Comparison of ENCODE assay signal across 13 cellular contexts in genomic region chr17:33501185-33501584, GRCh38.
DNase-seq lines count a peak whose midpoint lies in the region; ATAC-seq and TF ChIP-seq lines count a peak whose summit lies in the region.
"Had no signal": no experiment of that assay in that cellular context is flagged by ENCODE, and none has a peak within 500 bp of the region (broad histone marks: within the 10 kb centered on the region; RNA-seq: fewer than 3 reads in every experiment).

No MANE protein-coding gene starts in this region.

- no peak overlapping the region for H4K91ac ChIP-seq in mesenchymal stem cell (ENCODE audit: low read length)

- no peak overlapping the region for H2BK120ac ChIP-seq in mesenchymal stem cell (ENCODE audit: low read depth, low read length)

- no peak for ATAC-seq in HG03457 (IDR thresholded peaks at IDR 0.05; ENCODE audit: unreplicated experiment)
- ATAC-seq: CD8-positive, alpha-beta T cell had no signal

- H3K36me3 ChIP-seq in BE2C: no peaks in the 10 kb centered on the region
- H3K36me3 ChIP-seq in WERI-Rb-1: no peaks in the 10 kb centered on the region
- no peaks in the 10 kb centered on the region for H3K36me3 ChIP-seq in mesenchymal stem cell (ENCODE audit: control insufficient read depth in 1 of 2, insufficient read depth in 2 of 2, low read depth in 1 of 2, low read length in 2 of 2)
- H3K36me3 ChIP-seq in adrenal gland (replicated peaks in 1 of 2): no peaks in the 10 kb centered on the region

- DNase-seq in BE2C (no peak), LNCaP clone FGC (ENCODE audit: low read depth) (no peak), WERI-Rb-1 (no peak), mesenchymal stem cell (no peak), KBM-7 (no peak), adrenal gland (no peak), occipital lobe (lab: John Stamatoyannopoulos, UW) (no peak)
- DNase-seq: CD8-positive, alpha-beta T cell; COR-L47; DMS153; DMS79 treated with DMSO at 0.1 percent for 48 hours; EL had no signal

- peaks cover 9% of the 10 kb centered on the region for H3K4me1 ChIP-seq in BE2C
- no peaks in the 10 kb centered on the region for H3K4me1 ChIP-seq in mesenchymal stem cell (ENCODE audit: control insufficient read depth, insufficient read depth, low read depth, low read length)
- no peaks in the 10 kb centered on the region for H3K4me1 ChIP-seq in adrenal gland (replicated peaks in 1 of 2)

- H2BK5ac ChIP-seq in mesenchymal stem cell (ENCODE audit: low read depth, low read length, poor library complexity, severe bottlenecking): no peak overlapping the region

- no peak overlapping the region for H4K8ac ChIP-seq in mesenchymal stem cell (ENCODE audit: low read length)

- no peak overlapping the region for H3K14ac ChIP-seq in mesenchymal stem cell (ENCODE audit: low read length in 2 of 2)

- H3K4me3 ChIP-seq in BE2C (ENCODE audit: low read depth, low read length): no peak overlapping the region
- H3K4me3 ChIP-seq in LNCaP clone FGC (ENCODE audit: low read depth, low read length): no peak overlapping the region
- no peak overlapping the region for H3K4me3 ChIP-seq in WERI-Rb-1 (ENCODE audit: low read depth, low read length)
- H3K4me3 ChIP-seq in mesenchymal stem cell (ENCODE audit: insufficient read depth in 1 of 2, low read depth in 1 of 2, low read length in 2 of 2): no peak overlapping the region
- no peak overlapping the region for H3K4me3 ChIP-seq in adrenal gland

- no peak overlapping the region for H2AK5ac ChIP-seq in mesenchymal stem cell (ENCODE audit: low read length, severe bottlenecking)

- no peak overlapping the region for H3K18ac ChIP-seq in mesenchymal stem cell (ENCODE audit: low read depth in 1 of 2, low read length in 2 of 2)

- no peak overlapping the region for H2AFZ ChIP-seq in mesenchymal stem cell (ENCODE audit: low read depth, low read length)

- H3K9ac ChIP-seq in mesenchymal stem cell (ENCODE audit: low read length): no peak overlapping the region

- H3K27ac ChIP-seq in WERI-Rb-1 (no peak overlapping the region), mesenchymal stem cell (ENCODE audit: low read length, poor library complexity, severe bottlenecking) (no peak overlapping the region), adrenal gland (no peak overlapping the region)

- peak overlapping the region; percentile 2 to 15 for H2BK12ac ChIP-seq in mesenchymal stem cell (ENCODE audit: low read length in 2 of 2)

- no peak overlapping the region for H3K4me2 ChIP-seq in mesenchymal stem cell (ENCODE audit: low read length, poor library complexity, severe bottlenecking)

- no peaks in the 10 kb centered on the region for H3K9me3 ChIP-seq in BE2C
- no peaks in the 10 kb centered on the region for H3K9me3 ChIP-seq in WERI-Rb-1 (ENCODE audit: severe bottlenecking)
- peaks cover 7% of the 10 kb centered on the region for H3K9me3 ChIP-seq in mesenchymal stem cell (ENCODE audit: control insufficient read depth, low read length)
- H3K9me3 ChIP-seq in adrenal gland (replicated peaks in 1 of 3): no peaks in the 10 kb centered on the region

- H3K4ac ChIP-seq in mesenchymal stem cell (ENCODE audit: low read depth in 1 of 2, low read length in 2 of 2): no peak overlapping the region

- peak; percentile 34 for TF ChIP-seq CTCF in BE2C (IDR thresholded peaks at IDR 0.05; ENCODE audit: low read depth, low read length)
- peak; percentile 6; the same call in 1 of the 2 replicates for TF ChIP-seq CTCF in LNCaP clone FGC (IDR thresholded peaks at IDR 0.05; ENCODE audit: control insufficient read depth, extremely low read depth, insufficient read depth)
- peak; percentile 37 for TF ChIP-seq CTCF in WERI-Rb-1 (IDR thresholded peaks at IDR 0.05; ENCODE audit: low read depth, low read length)
- TF ChIP-seq CTCF in adrenal gland (IDR thresholded peaks at IDR 0.05): no peak

- WGBS in mesenchymal stem cell: 92% methylated on average over 6 of the region's 6 CpGs
- WGBS in adrenal gland, 4 donors: 74 to 89% (median 85%) methylated on average over 5 to 6 of the region's 6 CpGs

- no peak for TF ChIP-seq POLR2A in adrenal gland (IDR thresholded peaks at IDR 0.05)

- H3K79me1 ChIP-seq in mesenchymal stem cell (replicated peaks; ENCODE audit: low read length, poor library complexity, severe bottlenecking): no peaks in the 10 kb centered on the region

- in situ Hi-C loops in KBM-7 (cut with MboI; ENCODE audit: low pct_unique_long_range_greater_than_20kb, low sequenced_read_pairs): no loop called here

- no peak overlapping the region for H2BK15ac ChIP-seq in mesenchymal stem cell (ENCODE audit: low read depth, poor library complexity, severe bottlenecking)

- H3K23ac ChIP-seq in mesenchymal stem cell (ENCODE audit: low read length in 2 of 2): no peak overlapping the region

- intact Hi-C loops in adrenal gland (cut with DNase I): no loop called here

- H3K27me3 ChIP-seq in BE2C: no peaks in the 10 kb centered on the region
- no peaks in the 10 kb centered on the region for H3K27me3 ChIP-seq in WERI-Rb-1 (ENCODE audit: insufficient read depth, low read depth, severe bottlenecking)
- H3K27me3 ChIP-seq in mesenchymal stem cell (ENCODE audit: control insufficient read depth in 1 of 2, insufficient read depth in 1 of 2, low read length in 2 of 2): peaks cover 0 to 72% of the 10 kb centered on the region in 2 experiments
- no peaks in the 10 kb centered on the region for H3K27me3 ChIP-seq in adrenal gland

Comparison
In these comparisons a context has a peak if more than half of its experiments do, and no peak if none do; other contexts are left out.
1. CTCF ChIP-seq: peak in BE2C (single experiment), LNCaP clone FGC (single experiment) and WERI-Rb-1 (single experiment); none in adrenal gland (0 of 6).